ENCODE assay signal across 29 cellular contexts in the genomic region with DNA sequence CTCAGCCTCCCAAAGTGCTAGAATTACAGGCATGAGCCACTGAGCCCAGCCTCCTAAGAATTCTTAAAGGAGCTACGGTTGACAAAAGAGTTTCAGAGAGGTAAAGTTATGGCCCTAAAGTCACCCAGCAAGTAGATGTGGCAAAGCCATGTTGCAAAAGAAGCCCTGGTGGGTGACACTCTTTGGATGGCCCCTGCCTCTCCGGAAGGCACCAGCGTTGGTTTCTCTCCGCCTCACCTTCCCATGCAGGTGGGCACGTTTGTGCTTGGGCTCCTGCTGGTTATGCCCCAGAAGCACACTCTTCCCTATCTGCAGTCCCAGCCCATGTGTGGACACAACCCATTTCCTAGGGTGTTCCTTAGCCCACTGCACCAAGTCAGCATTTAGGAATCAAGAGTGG. TPM values are rescaled to one million over a fixed set of nuclear protein-coding genes. Genes with fewer than 3 reads are reported as not detected.
DNase-seq lines count a peak whose midpoint lies in the region; ATAC-seq and TF ChIP-seq lines count a peak whose summit lies in the region.
"Had no signal": no experiment of that assay in that cellular context is flagged by ENCODE, and none has a peak within 500 bp of the region (broad histone marks: within the 10 kb centered on the region; RNA-seq: fewer than 3 reads in every experiment).

No MANE protein-coding gene starts in this region.

- ATAC-seq in foreskin keratinocyte: no peak
- no peak for ATAC-seq in HG03097 (IDR thresholded peaks at IDR 0.05; ENCODE audit: low FRiP score, unreplicated experiment)
- ATAC-seq: activated CD4-positive, alpha-beta T cell treated with anti-CD3 and anti-CD28 coated beads for 36 hours; Panc1; stimulated activated naive B cell treated with anti-CD40 and anti-IgM and Interleukin-4, amounts not matched to agents 10 μg/mL and 1 μg/mL and 100 μg/mL, for 72 hours had no signal

- in situ Hi-C loops in mammary epithelial cell (cut with MboI; ENCODE audit: low sequenced_read_pairs in 2 of 2): no loop called here

- 98% methylated on average over 5 of the region's 5 CpGs for WGBS in mammary epithelial cell (ENCODE audit: low coverage, missing lambda C conversion rate)
- WGBS in ovary, 3 donors: 92 to 96% (median 94%) methylated on average over 5 of the region's 5 CpGs
- 78 to 87% methylated on average over 5 of the region's 5 CpGs for WGBS in tibial nerve, 2 donors

- TF ChIP-seq POLR2A in ovary (IDR thresholded peaks at IDR 0.05): no peak
- TF ChIP-seq POLR2A in tibial nerve (IDR thresholded peaks at IDR 0.05): no peak

- H3K4me2 ChIP-seq in mammary epithelial cell (ENCODE audit: insufficient read depth, low read depth, low read length): no peak overlapping the region

- H3K4me1 Mint-ChIP-seq in MCF 10A (ENCODE audit: insufficient read depth, unreplicated experiment) (peaks cover 35% of the 10 kb centered on the region), chondrocyte (ENCODE audit: low read depth) (peaks cover 40% of the 10 kb centered on the region)
- H3K4me1 Mint-ChIP-seq: activated CD4-positive, alpha-beta T cell treated with anti-CD3 and anti-CD28 coated beads for 36 hours; stimulated activated naive B cell treated with anti-CD40 and anti-IgM and Interleukin-4, amounts not matched to agents 10 μg/mL and 1 μg/mL and 100 μg/mL, for 72 hours had no signal

- POLR2A ChIA-PET in MCF 10A (lab: Yijun Ruan, JAX): interaction anchor here (1.0 to 5.7 kb wide), 4 partner anchors 9 to 523 kb away, joined by 3 to 140 read pairs (median 3); a partner anchor contains a TSS

- TF ChIP-seq EP300 in ovary (IDR thresholded peaks at IDR 0.05) (no peak), tibial nerve (IDR thresholded peaks at IDR 0.05) (no peak)

- H3K4me1 ChIP-seq in mammary epithelial cell (ENCODE audit: insufficient read depth, low read length) (peaks cover 49% of the 10 kb centered on the region), ovary (ENCODE audit: insufficient read depth) (peaks cover 39% of the 10 kb centered on the region), tibial nerve (peaks cover 0 to 64% (median 40%) of the 10 kb centered on the region in 4 donors), foreskin keratinocyte (peaks cover 30% of the 10 kb centered on the region)

- H3K9me3 Mint-ChIP-seq in MCF 10A (ENCODE audit: unreplicated experiment) (no peaks in the 10 kb centered on the region), chondrocyte (ENCODE audit: low read depth) (peaks cover 3% of the 10 kb centered on the region)
- H3K9me3 Mint-ChIP-seq: T-helper 1 cell treated with Interleukin-12 subunit alpha and Interleukin-12 subunit beta and Interleukin-4 antibody, amounts not matched to agents 30 μg/mL and 1 μg/mL, for 36 hours had no signal

- H3K36me3 ChIP-seq in mammary epithelial cell (ENCODE audit: insufficient read depth, low read length): no peaks in the 10 kb centered on the region
- no peaks in the 10 kb centered on the region for H3K36me3 ChIP-seq in ovary
- no peaks in the 10 kb centered on the region for H3K36me3 ChIP-seq in tibial nerve
- H3K36me3 ChIP-seq: colonic mucosa, neutrophil, upper lobe of left lung had no signal

- H3K4me3 ChIP-seq in mammary epithelial cell (replicated peaks in 1 of 3; ENCODE audit: insufficient read depth in 1 of 3, low read depth in 2 of 3, low read length in 3 of 3): no peak overlapping the region
- H3K4me3 ChIP-seq in ovary: no peak overlapping the region
- no peak overlapping the region for H3K4me3 ChIP-seq in tibial nerve
- H3K4me3 ChIP-seq: colonic mucosa, upper lobe of left lung had no signal

- no TSS peak for BruUV-seq in MCF 10A (replicated peaks; lab: Mats Ljungman, UMichigan)
- no TSS peak for BruUV-seq in mammary epithelial cell (replicated peaks; lab: Mats Ljungman, UMichigan)

- H3K9me3 ChIP-seq in mammary epithelial cell (replicated peaks; ENCODE audit: insufficient read depth, low read length): no peaks in the 10 kb centered on the region
- no peaks in the 10 kb centered on the region for H3K9me3 ChIP-seq in ovary
- no peaks in the 10 kb centered on the region for H3K9me3 ChIP-seq in tibial nerve
- H3K9me3 ChIP-seq: colonic mucosa, neutrophil, upper lobe of left lung had no signal

- peak overlapping the region; percentile 90 for H3K27ac Mint-ChIP-seq in MCF 10A (ENCODE audit: low read depth, unreplicated experiment)
- peak overlapping the region; percentile 98 for H3K27ac Mint-ChIP-seq in chondrocyte (ENCODE audit: unreplicated experiment)
- H3K27ac Mint-ChIP-seq: activated CD4-positive, alpha-beta T cell treated with anti-CD3 and anti-CD28 coated beads for 36 hours; HFFc6; stimulated activated naive B cell treated with anti-CD40 and anti-IgM and Interleukin-4, amounts not matched to agents 10 μg/mL and 1 μg/mL and 100 μg/mL, for 72 hours; T-helper 1 cell treated with Interleukin-12 subunit alpha and Interleukin-12 subunit beta and Interleukin-4 antibody, amounts not matched to agents 30 μg/mL and 1 μg/mL, for 36 hours had no signal

- H4K20me1 ChIP-seq in mammary epithelial cell (ENCODE audit: insufficient read depth, low read length): no peaks in the 10 kb centered on the region

- no peaks in the 10 kb centered on the region for H3K27me3 ChIP-seq in mammary epithelial cell (ENCODE audit: insufficient read depth, low read length)
- no peaks in the 10 kb centered on the region for H3K27me3 ChIP-seq in ovary
- H3K27me3 ChIP-seq in tibial nerve: no peaks in the 10 kb centered on the region
- H3K27me3 ChIP-seq in foreskin keratinocyte: no peaks in the 10 kb centered on the region
- H3K27me3 ChIP-seq: colonic mucosa, neutrophil, upper lobe of left lung had no signal

- H3K4me3 Mint-ChIP-seq in MCF 10A (ENCODE audit: unreplicated experiment) (no peak overlapping the region), chondrocyte (ENCODE audit: unreplicated experiment) (no peak overlapping the region)
- H3K4me3 Mint-ChIP-seq: activated CD4-positive, alpha-beta T cell treated with anti-CD3 and anti-CD28 coated beads for 36 hours; HFFc6; stimulated activated naive B cell treated with anti-CD40 and anti-IgM and Interleukin-4, amounts not matched to agents 10 μg/mL and 1 μg/mL and 100 μg/mL, for 72 hours; T-helper 1 cell treated with Interleukin-12 subunit alpha and Interleukin-12 subunit beta and Interleukin-4 antibody, amounts not matched to agents 30 μg/mL and 1 μg/mL, for 36 hours had no signal

- no peaks in the 10 kb centered on the region for H3K79me2 ChIP-seq in mammary epithelial cell (ENCODE audit: insufficient read depth, low read length)

- H3K27me3 Mint-ChIP-seq in MCF 10A (ENCODE audit: insufficient read depth, unreplicated experiment) (no peaks in the 10 kb centered on the region), chondrocyte (ENCODE audit: low read depth) (no peaks in the 10 kb centered on the region)

- no peak for TF ChIP-seq CTCF in MCF 10A (IDR thresholded peaks at IDR 0.05; ENCODE audit: unreplicated experiment)
- no peak for TF ChIP-seq CTCF in mammary epithelial cell (conservative IDR thresholded peaks at IDR 0.05 in 1 of 2, IDR thresholded peaks at IDR 0.05 in 1 of 2; ENCODE audit: extremely low read depth in 1 of 2, insufficient read depth in 1 of 2, low read depth in 1 of 2, low read length in 2 of 2)
- TF ChIP-seq CTCF in chondrocyte (IDR thresholded peaks at IDR 0.05): no peak
- TF ChIP-seq CTCF in ovary (IDR thresholded peaks at IDR 0.05): no peak
- no peak for TF ChIP-seq CTCF in tibial nerve (IDR thresholded peaks at IDR 0.05)
- TF ChIP-seq CTCF in foreskin keratinocyte (conservative IDR thresholded peaks at IDR 0.05): no peak

- no peak overlapping the region for H3K27ac ChIP-seq in mammary epithelial cell (ENCODE audit: insufficient read depth, low read depth, low read length)
- H3K27ac ChIP-seq in ovary: peak overlapping the region; percentile 33 to 86
- H3K27ac ChIP-seq in tibial nerve: peak overlapping the region; percentile 36 to 91 (median 77)
- H3K27ac ChIP-seq in foreskin keratinocyte: no peak overlapping the region
- H3K27ac ChIP-seq: neutrophil had no signal

- H3K36me3 Mint-ChIP-seq in MCF 10A (ENCODE audit: insufficient read depth, unreplicated experiment) (no peaks in the 10 kb centered on the region), chondrocyte (ENCODE audit: low read depth) (no peaks in the 10 kb centered on the region)
- H3K36me3 Mint-ChIP-seq: stimulated activated naive B cell treated with anti-CD40 and anti-IgM and Interleukin-4, amounts not matched to agents 10 μg/mL and 1 μg/mL and 100 μg/mL, for 72 hours had no signal

- CTCF ChIA-PET in MCF 10A (lab: Yijun Ruan, JAX) (interaction anchor here (1.2 kb wide), 1 partner anchor 67 kb away, joined by 4 read pairs; no protein-coding TSS in a partner anchor), mammary epithelial cell (lab: Charles Lee; ENCODE audit: low non-redundant PET) (no interaction called here)

- H3K9ac ChIP-seq in mammary epithelial cell (ENCODE audit: insufficient read depth, low read length): no peak overlapping the region

- intact Hi-C loops in MCF 10A (cut with micrococcal nuclease): no loop called here
- intact Hi-C loops in mammary epithelial cell (cut with micrococcal nuclease): no loop called here
- intact Hi-C loops in ovary (cut with DNase I): no loop called here

- dilution Hi-C loops in mammary epithelial cell (cut with HindIII; ENCODE audit: low sequenced_read_pairs): no loop called here

- H2AFZ ChIP-seq in mammary epithelial cell (ENCODE audit: low read depth, low read length): no peak overlapping the region

- DNase-seq in MCF 10A (ENCODE audit: unreplicated experiment) (no peak), mammary epithelial cell (no peak), chondrocyte (ENCODE audit: low spot score) (no peak), ovary (peak in 1 of 5 donors; percentile 25), tibial nerve (ENCODE audit: low spot score in 2 of 2) (no peak), foreskin keratinocyte (no peak), activated gamma-delta T cell treated with Interleukin-2 at 50 U/mL for 16 hours (no peak)
- DNase-seq: 8988T; activated CD4-positive, alpha-beta T cell treated with anti-CD3 and anti-CD28 coated beads for 36 hours; activated CD8-positive, alpha-beta memory T cell treated with anti-CD3 and anti-CD28 coated beads for 24 hours; activated T-cell treated with anti-CD3 and anti-CD28 coated beads, Interleukin-2, amount 50 U/mL, for 1 hour; HFFc6; KBM-7; NCI-H1436; NCI-H2107; NCI-H510A treated with DMSO at 0.1 percent for 48 hours; stimulated activated CD4-positive, alpha-beta T cell treated with anti-CD3 and anti-CD28 coated beads, Interleukin-4, amount 100 ng/mL, for 24 hours; stimulated activated naive B cell treated with anti-CD40 and anti-IgM and Interleukin-4, amounts not matched to agents 10 μg/mL and 1 μg/mL and 100 μg/mL, for 72 hours had no signal

RNA-seq across cellular contexts. Expression of a gene that starts 9.5 kb away (rescaled TPM):
- total RNA-seq in MCF 10A (2022) (44.5 and 54.5 TPM in 2 replicates), mammary epithelial cell (100 to 1,000 TPM in 1 of 2 donors, 1 to 10 TPM in 1; 5.2 to 998 TPM), chondrocyte (3.6 to 4.6 TPM (median 3.9 TPM) in 3 replicates), ovary (100 to 1,000 TPM in 5 of 7 donors, 10 to 100 TPM in 2; 49.6 to 291 (median 259) TPM), tibial nerve (100 to 1,000 TPM in 2 of 4 donors, 10 to 100 TPM in 2; 85.0 to 339 (median 171) TPM), foreskin keratinocyte (not detected in 2 replicates)
- polyA plus RNA-seq in mammary epithelial cell (17.5 TPM), ovary (100 to 1,000 TPM in 1 of 2 donors, 10 to 100 TPM in 1; 97.4 to 212 TPM), foreskin keratinocyte (0.04 TPM in 1 of 2 replicates, not detected in the other)
- polyA minus RNA-seq in mammary epithelial cell: 7.9 TPM
- total RNA-seq: activated CD4-positive, alpha-beta T cell treated with anti-CD3 and anti-CD28 coated beads for 36 hours; G401; HFFc6 had no signal

RNA-seq across cellular contexts. Expression of a gene that starts 21.5 kb away (rescaled TPM):
- total RNA-seq in MCF 10A (2022) (0.35 TPM in 1 of 2 replicates, not detected in the other), mammary epithelial cell (1 to 10 TPM in 1 of 2 donors, not detected in 1; 1.7 TPM), chondrocyte (0.50 to 0.54 TPM in 2 of 3 replicates, not detected in the other), ovary (10 to 100 TPM in 6 of 7 donors, 1 to 10 TPM in 1; 8.3 to 66.2 (median 23.8) TPM), tibial nerve (10 to 100 TPM in 2 of 4 donors, 1 to 10 TPM in 2; 6.5 to 28.0 (median 10.2) TPM), foreskin keratinocyte (not detected in 2 replicates)
- polyA plus RNA-seq in mammary epithelial cell (0.22 TPM), ovary (10 to 100 TPM; 21.5 to 27.9 TPM), foreskin keratinocyte (not detected in 2 replicates)
- polyA minus RNA-seq in mammary epithelial cell: not detected
- total RNA-seq: activated CD4-positive, alpha-beta T cell treated with anti-CD3 and anti-CD28 coated beads for 36 hours; bronchial epithelial cell; G401; HFFc6 had no signal

RNA-seq across cellular contexts. Expression of a gene that starts 41.5 kb away (rescaled TPM):
- not detected in 2 replicates for total RNA-seq in MCF 10A (2022)
- total RNA-seq in mammary epithelial cell: not detected
- polyA plus RNA-seq in mammary epithelial cell: not detected
- not detected for polyA minus RNA-seq in mammary epithelial cell
- total RNA-seq in chondrocyte: not detected in 3 replicates
- total RNA-seq in ovary: under 1 TPM in 4 of 7 donors, not detected in 3; 0.11 to 0.22 (median 0.15) TPM
- polyA plus RNA-seq in ovary: not detected
- not detected for total RNA-seq in tibial nerve
- not detected in 2 replicates for total RNA-seq in foreskin keratinocyte
- polyA plus RNA-seq in foreskin keratinocyte: not detected in 2 replicates
- total RNA-seq: activated CD4-positive, alpha-beta T cell treated with anti-CD3 and anti-CD28 coated beads for 36 hours; bronchial epithelial cell; esophagus mucosa; G401; HFFc6; kidney epithelial cell; SK-MEL-5 had no signal

Comparison
In these comparisons a context has a peak if more than half of its experiments do, and no peak if none do; other contexts are left out.
1. H3K27ac ChIP-seq: peak in ovary (2 of 2) and tibial nerve (4 of 4); none in mammary epithelial cell (single experiment) and foreskin keratinocyte (single experiment).